ENCODE assay signal across 17 cellular contexts in the genomic region with DNA sequence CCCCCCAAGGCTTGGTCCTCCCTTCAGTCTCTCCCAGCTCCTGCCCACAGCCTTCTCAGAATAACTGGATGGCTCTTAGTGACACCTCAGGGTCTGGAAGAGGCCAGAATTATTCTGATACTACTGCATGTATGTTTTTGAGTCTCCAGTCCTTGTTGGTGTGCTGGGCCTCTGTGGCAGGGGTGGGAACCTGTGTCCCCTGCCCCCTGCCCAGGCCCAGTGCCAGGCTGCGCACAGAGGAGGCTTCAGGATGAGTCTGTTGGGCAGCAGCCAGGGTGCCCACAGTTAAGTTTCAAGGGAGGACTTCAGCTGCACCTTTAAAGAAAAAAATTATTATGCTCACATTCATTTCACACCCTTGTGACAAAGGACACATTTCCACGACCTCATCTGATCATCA.
DNase-seq lines count a peak whose midpoint lies in the region; TF ChIP-seq lines count a peak whose summit lies in the region.
"Had no signal": no experiment of that assay in that cellular context is flagged by ENCODE, and none has a peak within 500 bp of the region (broad histone marks: within the 10 kb centered on the region; RNA-seq: fewer than 3 reads in every experiment).

No MANE protein-coding gene starts in this region.

- H3K4me1 ChIP-seq in muscle layer of colon (ENCODE audit: insufficient read depth, low read length) (peaks cover 56% of the 10 kb centered on the region), sigmoid colon (peaks cover 0 to 71% (median 64%) of the 10 kb centered on the region in 4 donors)
- H3K4me1 ChIP-seq: A549, BLaER1 had no signal

- TF ChIP-seq POLR2A in sigmoid colon (IDR thresholded peaks at IDR 0.05): no peak

- no peak overlapping the region for H3K9ac ChIP-seq in muscle layer of colon (ENCODE audit: low read length)
- H3K9ac ChIP-seq: BLaER1 had no signal

- intact Hi-C loops in sigmoid colon (cut with DNase I): no loop called here

- peak; percentile 28 for DNase-seq in activated effector memory CD4-positive, alpha-beta T cell treated with anti-CD3 and anti-CD28 coated beads, Interleukin-2, amount 50 U/mL, for 16 hours
- DNase-seq in activated effector memory CD4-positive, alpha-beta T cell treated with Interleukin-2 at 50 U/mL for 16 hours: no peak
- DNase-seq in sigmoid colon (no peak), AG20443 (ENCODE audit: low spot score) (no peak)
- DNase-seq in stimulated activated CD8-positive, alpha-beta memory T cell treated with anti-CD3 and anti-CD28 coated beads, Interleukin-4, amount 100 ng/mL, for 48 hours: no peak
- DNase-seq in activated CD4-positive, alpha-beta T cell treated with anti-CD3 and anti-CD28 coated beads for 4 hours: no peak
- DNase-seq: CD4-positive, alpha-beta memory T cell; DMS153; DMS79; GDM1; GOT3; H7; HFFc6 had no signal

- H3K9me3 ChIP-seq in muscle layer of colon (ENCODE audit: low read length) (no peaks in the 10 kb centered on the region), sigmoid colon (no peaks in the 10 kb centered on the region)
- H3K9me3 ChIP-seq: A549, BLaER1 had no signal

- TF ChIP-seq CTCF in sigmoid colon (IDR thresholded peaks at IDR 0.05): no peak

- H3K27ac ChIP-seq in muscle layer of colon (ENCODE audit: low read depth, low read length) (peak overlapping the region; percentile 71), sigmoid colon (peak overlapping the region in 3 of 4 donors; percentile 79 to 87 (median 80))
- H3K27ac ChIP-seq: 22Rv1, A549, BLaER1 had no signal

- TF ChIP-seq EP300 in sigmoid colon (IDR thresholded peaks at IDR 0.05): no peak

- H3K27me3 ChIP-seq in muscle layer of colon (ENCODE audit: control insufficient read depth in 1 of 2, insufficient read depth in 2 of 2, low read length in 2 of 2): no peaks in the 10 kb centered on the region
- H3K27me3 ChIP-seq in sigmoid colon: no peaks in the 10 kb centered on the region
- H3K27me3 ChIP-seq: BLaER1 had no signal

- no peaks in the 10 kb centered on the region for H3K36me3 ChIP-seq in muscle layer of colon (ENCODE audit: insufficient read depth, low read length)
- no peaks in the 10 kb centered on the region for H3K36me3 ChIP-seq in sigmoid colon
- H3K36me3 ChIP-seq: BLaER1 had no signal

- WGBS in sigmoid colon, 2 donors: 67 to 81% methylated on average over 2 of the region's 2 CpGs

- H3K4me3 ChIP-seq in muscle layer of colon (ENCODE audit: low read depth in 1 of 2, low read length in 2 of 2): no peak overlapping the region
- H3K4me3 ChIP-seq in sigmoid colon: no peak overlapping the region
- H3K4me3 ChIP-seq: A549, BLaER1 had no signal
